Comparison of ENCODE assay signal across 10 cellular contexts in the genomic region with DNA sequence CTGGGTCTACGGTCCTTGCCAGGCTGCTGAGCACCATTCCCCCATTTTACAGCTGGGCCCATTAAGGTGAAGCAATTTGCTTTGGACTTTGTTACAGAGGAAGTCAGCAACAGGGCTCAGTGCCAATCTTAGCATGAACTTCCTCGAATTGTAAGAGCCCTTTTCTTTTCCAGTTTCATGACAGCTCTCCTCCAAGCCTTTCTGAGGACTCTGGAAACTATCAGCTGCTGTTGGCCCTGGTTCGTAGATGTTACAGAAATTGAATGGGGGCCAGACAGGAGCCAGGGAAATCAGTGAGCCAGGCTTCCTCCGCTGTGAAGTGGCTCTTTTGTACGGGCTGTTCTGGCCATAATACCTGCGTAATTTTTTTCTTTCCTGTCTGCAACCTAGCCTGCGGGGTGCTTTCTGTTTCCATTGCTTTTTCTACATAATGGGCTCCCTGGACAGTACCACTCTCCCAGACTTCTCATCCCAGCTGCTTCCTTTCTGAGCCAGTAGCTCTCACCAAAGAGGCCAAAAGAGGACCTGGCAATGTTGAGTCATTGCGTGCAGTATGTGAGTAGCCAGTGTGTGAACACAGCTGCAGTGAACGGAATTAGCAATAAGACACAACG.
A peak's percentile ranks its signal among the peaks of the same experiment; 100 is the strongest.
DNase-seq lines count a peak whose midpoint lies in the region; ATAC-seq and TF ChIP-seq lines count a peak whose summit lies in the region.
"Had no signal": no experiment of that assay in that cellular context is flagged by ENCODE, and none has a peak within 500 bp of the region (broad histone marks: within the 10 kb centered on the region; RNA-seq: fewer than 3 reads in every experiment).

No MANE protein-coding gene starts in this region.

- H3K9me3 Mint-ChIP-seq in HFFc6 = peaks cover 9% of the 10 kb centered on the region
- no peaks in the 10 kb centered on the region for H3K9me3 Mint-ChIP-seq in activated T-helper 1 cell treated with anti-CD3 and anti-CD28 coated beads, Interleukin-12 subunit alpha, Interleukin-12 subunit beta, Interleukin-2, Interleukin-4 antibody, amounts not matched to agents 30 ng/mL and 10 ng/mL and 1 ng/mL, durations not matched to agents 14 hours and 24 hours and 36 hours
- H3K9me3 Mint-ChIP-seq: activated naive CD4-positive, alpha-beta T cell treated with anti-CD3 and anti-CD28 coated beads, Interleukin-2, amount 50 U/mL, for 24 hours had no signal

- H3K27ac Mint-ChIP-seq in HFFc6 = no peak overlapping the region
- H3K27ac Mint-ChIP-seq in activated T-helper 1 cell treated with anti-CD3 and anti-CD28 coated beads, Interleukin-12 subunit alpha, Interleukin-12 subunit beta, Interleukin-2, Interleukin-4 antibody, amounts not matched to agents 30 ng/mL and 10 ng/mL and 1 ng/mL, durations not matched to agents 14 hours and 24 hours and 36 hours = no peak overlapping the region
- H3K27ac Mint-ChIP-seq: activated naive CD4-positive, alpha-beta T cell treated with anti-CD3 and anti-CD28 coated beads, Interleukin-2, amount 50 U/mL, for 24 hours had no signal

- TF ChIP-seq CTCF in HFFc6 (IDR thresholded peaks at IDR 0.05) (no peak), heart left ventricle (IDR thresholded peaks at IDR 0.05) (no peak)

- no peak for TF ChIP-seq POLR2A in heart left ventricle (IDR thresholded peaks at IDR 0.05)

- ATAC-seq in heart left ventricle (peak; percentile 86 to 97 (median 94)), GM21529 (IDR thresholded peaks at IDR 0.05; ENCODE audit: unreplicated experiment) (no peak)

- DNase-seq in HFFc6 = peak; percentile 24
- DNase-seq in RPMI8226 = peak; percentile 51
- DNase-seq in heart left ventricle = peak in 4 of 5 donors; percentile 68 to 82 (median 70)
- no peak for DNase-seq in kidney tubule cell (ENCODE audit: low spot score)
- no peak for DNase-seq in activated T-helper 1 cell treated with anti-CD3 and anti-CD28 coated beads, Interleukin-12 subunit alpha, Interleukin-12 subunit beta, Interleukin-2, Interleukin-4 antibody, amounts not matched to agents 30 ng/mL and 10 ng/mL and 1 ng/mL, durations not matched to agents 14 hours and 24 hours and 36 hours (ENCODE audit: low spot score)
- DNase-seq in stimulated activated naive CD4-positive, alpha-beta T cell (lab: John Stamatoyannopoulos, UW) = no peak

- peaks cover 6% of the 10 kb centered on the region; the same call in 1 of the 2 replicates for H3K36me3 Mint-ChIP-seq in HFFc6 (ENCODE audit: low read depth)
- no peaks in the 10 kb centered on the region for H3K36me3 Mint-ChIP-seq in activated T-helper 1 cell treated with anti-CD3 and anti-CD28 coated beads, Interleukin-12 subunit alpha, Interleukin-12 subunit beta, Interleukin-2, Interleukin-4 antibody, amounts not matched to agents 30 ng/mL and 10 ng/mL and 1 ng/mL, durations not matched to agents 14 hours and 24 hours and 36 hours (ENCODE audit: low read depth)

- 1 to 12% (median 7%) methylated on average over 10 of the region's 10 CpGs for WGBS in heart left ventricle, 4 donors

- peak overlapping the region; percentile 26 for H3K4me2 ChIP-seq in skeletal muscle satellite cell (ENCODE audit: low read length)

- no peaks in the 10 kb centered on the region for H3K27me3 ChIP-seq in heart left ventricle
- no peaks in the 10 kb centered on the region for H3K27me3 ChIP-seq in skeletal muscle satellite cell (ENCODE audit: control insufficient read depth, insufficient read depth, low read length)

- H3K9ac ChIP-seq in skeletal muscle satellite cell (ENCODE audit: low read depth, low read length) = no peak overlapping the region

- H3K4me1 Mint-ChIP-seq in HFFc6 (ENCODE audit: low read depth) = peaks cover 6% of the 10 kb centered on the region; the same call in 1 of the 2 replicates
- H3K4me1 Mint-ChIP-seq in activated T-helper 1 cell treated with anti-CD3 and anti-CD28 coated beads, Interleukin-12 subunit alpha, Interleukin-12 subunit beta, Interleukin-2, Interleukin-4 antibody, amounts not matched to agents 30 ng/mL and 10 ng/mL and 1 ng/mL, durations not matched to agents 14 hours and 24 hours and 36 hours (ENCODE audit: low read depth) = no peaks in the 10 kb centered on the region
- H3K4me1 Mint-ChIP-seq: activated naive CD4-positive, alpha-beta T cell treated with anti-CD3 and anti-CD28 coated beads, Interleukin-2, amount 50 U/mL, for 24 hours had no signal

- H3K27ac ChIP-seq in heart left ventricle = peak overlapping the region; percentile 53 to 74 (median 67)
- H3K27ac ChIP-seq: SK-N-MC had no signal

- H3K36me3 ChIP-seq in heart left ventricle (no peaks in the 10 kb centered on the region), skeletal muscle satellite cell (ENCODE audit: insufficient read depth, low read length) (no peaks in the 10 kb centered on the region)

- H3K4me3 Mint-ChIP-seq in HFFc6 = no peak overlapping the region
- H3K4me3 Mint-ChIP-seq in activated T-helper 1 cell treated with anti-CD3 and anti-CD28 coated beads, Interleukin-12 subunit alpha, Interleukin-12 subunit beta, Interleukin-2, Interleukin-4 antibody, amounts not matched to agents 30 ng/mL and 10 ng/mL and 1 ng/mL, durations not matched to agents 14 hours and 24 hours and 36 hours = no peak overlapping the region
- H3K4me3 Mint-ChIP-seq: activated naive CD4-positive, alpha-beta T cell treated with anti-CD3 and anti-CD28 coated beads, Interleukin-2, amount 50 U/mL, for 24 hours had no signal

- intact Hi-C loops in heart left ventricle (cut with DNase I) = loop anchor here in 2 of 10 donors (2.0 to 10.0 kb wide), 4 partner anchors 81 to 612 kb away; no protein-coding TSS in a partner anchor
- intact Hi-C loops in activated T-helper 1 cell treated with anti-CD3 and anti-CD28 coated beads, Interleukin-12 subunit alpha, Interleukin-12 subunit beta, Interleukin-2, Interleukin-4 antibody, amounts not matched to agents 30 ng/mL and 10 ng/mL and 1 ng/mL, durations not matched to agents 14 hours and 24 hours and 36 hours (cut with micrococcal nuclease) = no loop called here

- H3K4me1 ChIP-seq in heart left ventricle (peaks cover 0 to 38% (median 17%) of the 10 kb centered on the region in 12 donors), skeletal muscle satellite cell (ENCODE audit: control insufficient read depth, insufficient read depth, low read length) (peaks cover 12% of the 10 kb centered on the region)

- no peaks in the 10 kb centered on the region for H3K27me3 Mint-ChIP-seq in HFFc6 (ENCODE audit: insufficient read depth)
- H3K27me3 Mint-ChIP-seq in activated T-helper 1 cell treated with anti-CD3 and anti-CD28 coated beads, Interleukin-12 subunit alpha, Interleukin-12 subunit beta, Interleukin-2, Interleukin-4 antibody, amounts not matched to agents 30 ng/mL and 10 ng/mL and 1 ng/mL, durations not matched to agents 14 hours and 24 hours and 36 hours (ENCODE audit: insufficient read depth) = no peaks in the 10 kb centered on the region
- H3K27me3 Mint-ChIP-seq: activated naive CD4-positive, alpha-beta T cell treated with anti-CD3 and anti-CD28 coated beads, Interleukin-2, amount 50 U/mL, for 24 hours had no signal

- H3K9me3 ChIP-seq in heart left ventricle (no peaks in the 10 kb centered on the region), skeletal muscle satellite cell (replicated peaks; ENCODE audit: low read length) (no peaks in the 10 kb centered on the region)

- H3K4me3 ChIP-seq in heart left ventricle (peak overlapping the region in 10 of 12 donors; percentile 1 to 38 (median 18)), skeletal muscle satellite cell (ENCODE audit: low read length) (no peak overlapping the region)
- H3K4me3 ChIP-seq: SK-N-MC had no signal

Comparison
In these comparisons a context has a peak if more than half of its experiments do, and no peak if none do; other contexts are left out.
1. DNase-seq: peak in HFFc6 (single experiment), RPMI8226 (single experiment) and heart left ventricle (4 of 5); none in kidney tubule cell (single experiment), activated T-helper 1 cell treated with anti-CD3 and anti-CD28 coated beads, Interleukin-12 subunit alpha, Interleukin-12 subunit beta, Interleukin-2, Interleukin-4 antibody, amounts not matched to agents 30 ng/mL and 10 ng/mL and 1 ng/mL, durations not matched to agents 14 hours and 24 hours and 36 hours (single experiment) and stimulated activated naive CD4-positive, alpha-beta T cell (0 of 6).